ENCODE assay signal across 9 cellular contexts in genomic region chr1:21976703-21977239, GRCh38. TPM values are rescaled to one million over a fixed set of nuclear protein-coding genes. Genes with fewer than 3 reads are reported as not detected.
"Had no signal": no experiment of that assay in that cellular context is flagged by ENCODE, and none has a peak within 500 bp of the region (broad histone marks: within the 10 kb centered on the region; RNA-seq: fewer than 3 reads in every experiment).

Gene CELA3B, plus strand, starts transcription at chr1:21977022. Its CDS starts 18 bp downstream, at chr1:21977040.

RNA-seq across cellular contexts. Expression of gene CELA3B, which starts in this region (rescaled TPM):
- total RNA-seq: activated CD4-positive, alpha-beta memory T cell treated with anti-CD3 and anti-CD28 coated beads, Interleukin-2, amount 10 ng/mL, durations not matched to agents 7 days and 5 days; activated CD4-positive, alpha-beta T cell treated with anti-CD3 and anti-CD28 coated beads, Interleukin-2, amount 10 ng/mL, durations not matched to agents 7 days and 5 days; activated naive CD4-positive, alpha-beta T cell treated with anti-CD3 and anti-CD28 coated beads, Interleukin-2, amount 50 U/mL, for 72 hours; activated T-cell treated with anti-CD3 and anti-CD28 coated beads, Interleukin-2, amount 50 U/mL, for 72 hours; astrocyte; esophagus muscularis mucosa; foreskin keratinocyte; gastrocnemius medialis; T-helper 17 cell had no signal
- polyA plus RNA-seq: foreskin keratinocyte had no signal
